ENCODE assay signal across 9 cellular contexts in genomic region chr6:35728663-35729348, GRCh38. TPM values are rescaled to one million over a fixed set of nuclear protein-coding genes. Genes with fewer than 3 reads are reported as not detected.
DNase-seq lines count a peak whose midpoint lies in the region; ATAC-seq and TF ChIP-seq lines count a peak whose summit lies in the region.
"Had no signal": no experiment of that assay in that cellular context is flagged by ENCODE, and none has a peak within 500 bp of the region (broad histone marks: within the 10 kb centered on the region; RNA-seq: fewer than 3 reads in every experiment).

No MANE protein-coding gene starts in this region.

- H3K36me3 ChIP-seq in GM06990 (ENCODE audit: control insufficient read depth, insufficient read depth, low read length) (no peaks in the 10 kb centered on the region), SK-N-MC (ENCODE audit: insufficient read depth, low read length) (no peaks in the 10 kb centered on the region), ectodermal cell (ENCODE audit: control insufficient read depth, insufficient read depth, low read length) (no peaks in the 10 kb centered on the region), muscle layer of colon (ENCODE audit: insufficient read depth, low read length) (no peaks in the 10 kb centered on the region)

- H3K4me3 ChIP-seq in GM06990 (replicated peaks; ENCODE audit: low read depth, low read length) (no peak overlapping the region), SK-N-MC (peak overlapping the region; percentile 86), ectodermal cell (ENCODE audit: insufficient read depth, low read depth, low read length) (peak overlapping the region; percentile 59), muscle layer of colon (ENCODE audit: low read depth in 1 of 2, low read length in 2 of 2) (peak overlapping the region; percentile 28 to 62)

- ATAC-seq in HG03565 (IDR thresholded peaks at IDR 0.05; ENCODE audit: unreplicated experiment), result no peak
- ATAC-seq in omental fat pad (ENCODE audit: low FRiP score), result no peak
- no peak for ATAC-seq in HG02588 (IDR thresholded peaks at IDR 0.05; ENCODE audit: unreplicated experiment)

- H3K27ac ChIP-seq in SK-N-MC (peak overlapping the region; percentile 7; the same call in 1 of the 2 replicates), ectodermal cell (ENCODE audit: insufficient read depth, low read depth, low read length, poor library complexity, severe bottlenecking) (no peak overlapping the region), muscle layer of colon (ENCODE audit: low read depth, low read length) (peak overlapping the region; percentile 99)

- TF ChIP-seq CTCF in GM06990 (IDR thresholded peaks at IDR 0.05; ENCODE audit: insufficient read depth, low read length, poor library complexity, severe bottlenecking) (no peak), omental fat pad (IDR thresholded peaks at IDR 0.05) (no peak)

- H3K27me3 ChIP-seq in GM06990 (replicated peaks; ENCODE audit: control insufficient read depth, insufficient read depth, low read length) (no peaks in the 10 kb centered on the region), ectodermal cell (ENCODE audit: control insufficient read depth, insufficient read depth, low read length, poor library complexity, severe bottlenecking) (no peaks in the 10 kb centered on the region), muscle layer of colon (ENCODE audit: control insufficient read depth in 1 of 2, insufficient read depth in 2 of 2, low read length in 2 of 2) (no peaks in the 10 kb centered on the region)

- H3K9me3 ChIP-seq in SK-N-MC (ENCODE audit: low read depth, low read length) (no peaks in the 10 kb centered on the region), ectodermal cell (ENCODE audit: control insufficient read depth, low read length) (no peaks in the 10 kb centered on the region), muscle layer of colon (ENCODE audit: low read length) (no peaks in the 10 kb centered on the region)

- H3K4me1 ChIP-seq in ectodermal cell (ENCODE audit: control insufficient read depth, insufficient read depth, low read length) (peaks cover 66% of the 10 kb centered on the region), muscle layer of colon (ENCODE audit: insufficient read depth, low read length) (peaks cover 66% of the 10 kb centered on the region)

- DNase-seq in GM06990 (ENCODE audit: extremely low read depth, insufficient read length), result peak; percentile 45
- DNase-seq in SK-N-MC (ENCODE audit: low read depth, low spot score), result no peak
- DNase-seq in omental fat pad (ENCODE audit: low spot score), result no peak
- DNase-seq in stimulated activated CD8-positive, alpha-beta memory T cell treated with anti-CD3 and anti-CD28 coated beads, Interleukin-4, amount 100 ng/mL, for 48 hours, result no peak

- WGBS in ectodermal cell, 2 experiments, result 45 to 50% methylated on average over 8 to 9 of the region's 9 CpGs

- H3K9ac ChIP-seq in SK-N-MC (ENCODE audit: insufficient read length), result peak overlapping the region; percentile 49
- peak overlapping the region; percentile 86 for H3K9ac ChIP-seq in muscle layer of colon (ENCODE audit: low read length)

RNA-seq across cellular contexts. Expression of gene ARMC12, which starts 8.0 kb away (rescaled TPM):
- 2.5 TPM for polyA plus RNA-seq in ectodermal cell (2013, experiment 1 of 4)
- polyA plus RNA-seq in ectodermal cell (2013, experiment 2 of 4), result 3.9 TPM
- polyA plus RNA-seq in ectodermal cell (2013, experiment 3 of 4), result 2.6 TPM
- 3.8 TPM for polyA plus RNA-seq in ectodermal cell (2013, experiment 4 of 4)
- 1 to 10 TPM in 2 of 4 donors, under 1 TPM in 1, not detected in 1; 0.69 to 3.2 (median 1.2) TPM for total RNA-seq in omental fat pad

RNA-seq across cellular contexts. Expression of gene FKBP5, which starts 40.1 kb away (rescaled TPM):
- polyA plus RNA-seq in ectodermal cell (2013, experiment 1 of 4), result 56.8 TPM
- polyA plus RNA-seq in ectodermal cell (2013, experiment 2 of 4), result 46.7 TPM
- 33.4 TPM for polyA plus RNA-seq in ectodermal cell (2013, experiment 3 of 4)
- polyA plus RNA-seq in ectodermal cell (2013, experiment 4 of 4), result 34.6 TPM
- total RNA-seq in omental fat pad, result 100 to 1,000 TPM; 257 to 722 (median 366) TPM

RNA-seq across cellular contexts. Expression of gene CLPSL2, which starts 47.6 kb away (rescaled TPM):
- polyA plus RNA-seq in ectodermal cell (2013, experiment 1 of 4), result not detected
- polyA plus RNA-seq in ectodermal cell (2013, experiment 2 of 4), result 1.3 TPM
- polyA plus RNA-seq in ectodermal cell (2013, experiment 3 of 4), result 1.3 TPM
- polyA plus RNA-seq in ectodermal cell (2013, experiment 4 of 4), result 2.4 TPM
- not detected for total RNA-seq in omental fat pad
- total RNA-seq: mononuclear cell had no signal

RNA-seq across cellular contexts. Expression of gene CLPSL1, which starts 52.0 kb away (rescaled TPM):
- polyA plus RNA-seq in ectodermal cell (2013, experiment 1 of 4), result not detected
- polyA plus RNA-seq in ectodermal cell (2013, experiment 2 of 4), result not detected
- polyA plus RNA-seq in ectodermal cell (2013, experiment 3 of 4), result not detected
- polyA plus RNA-seq in ectodermal cell (2013, experiment 4 of 4), result not detected
- not detected for total RNA-seq in omental fat pad
- total RNA-seq: mononuclear cell had no signal
